3 cellular contexts compared by ENCODE assay signal in genomic region chr10:97580421-97581367, GRCh38.
TF ChIP-seq lines count a peak whose summit lies in the region.

No MANE protein-coding gene starts in this region.

TF ChIP-seq in SK-N-SH, 30 proteins besides CTCF, POLR2A, EP300 and RAD21 (continued from another document):
- no peak for TF ChIP-seq ZBTB33 (IDR thresholded peaks at IDR 0.05; ENCODE audit: borderline replicate concordance, low read depth)
- no peak for TF ChIP-seq EZH2phosphoT487 (IDR thresholded peaks at IDR 0.05; ENCODE audit: borderline replicate concordance, low read depth)
- no peak for TF ChIP-seq GATA2 (CRISPR knock-in tag; IDR thresholded peaks at IDR 0.05)
- no peak for TF ChIP-seq TEAD4 (IDR thresholded peaks at IDR 0.05; ENCODE audit: borderline replicate concordance, insufficient read depth)
- no peak for TF ChIP-seq NFIC (IDR thresholded peaks at IDR 0.05; ENCODE audit: borderline replicate concordance)
- TF ChIP-seq MXI1 (IDR thresholded peaks at IDR 0.05; ENCODE audit: low read depth, low read length): no peak

TF ChIP-seq in SK-N-SH treated with all-trans-retinoic acid at 6 μM for 48 hours, 23 proteins besides CTCF, POLR2A, EP300 and RAD21 (continued from another document):
- TF ChIP-seq, protein P1, sequence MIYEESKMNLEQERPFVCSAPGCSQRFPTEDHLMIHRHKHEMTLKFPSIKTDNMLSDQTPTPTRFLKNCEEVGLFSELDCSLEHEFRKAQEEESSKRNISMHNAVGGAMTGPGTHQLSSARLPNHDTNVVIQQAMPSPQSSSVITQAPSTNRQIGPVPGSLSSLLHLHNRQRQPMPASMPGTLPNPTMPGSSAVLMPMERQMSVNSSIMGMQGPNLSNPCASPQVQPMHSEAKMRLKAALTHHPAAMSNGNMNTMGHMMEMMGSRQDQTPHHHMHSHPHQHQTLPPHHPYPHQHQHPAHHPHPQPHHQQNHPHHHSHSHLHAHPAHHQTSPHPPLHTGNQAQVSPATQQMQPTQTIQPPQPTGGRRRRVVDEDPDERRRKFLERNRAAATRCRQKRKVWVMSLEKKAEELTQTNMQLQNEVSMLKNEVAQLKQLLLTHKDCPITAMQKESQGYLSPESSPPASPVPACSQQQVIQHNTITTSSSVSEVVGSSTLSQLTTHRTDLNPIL (CRISPR knock-in tag; IDR thresholded peaks at IDR 0.05; ENCODE audit: low read depth): no peak
- TF ChIP-seq BACH2 (CRISPR knock-in tag; IDR thresholded peaks at IDR 0.05; ENCODE audit: borderline replicate concordance) (no peak), ZC3H10 (CRISPR knock-in tag; IDR thresholded peaks at IDR 0.05) (no peak), ZNF70 (CRISPR knock-in tag; IDR thresholded peaks at IDR 0.05) (no peak), TCF4 (CRISPR knock-in tag; IDR thresholded peaks at IDR 0.05; ENCODE audit: borderline replicate concordance) (no peak), ZNF8 (CRISPR knock-in tag; IDR thresholded peaks at IDR 0.05) (no peak), ESRRG (CRISPR knock-in tag; IDR thresholded peaks at IDR 0.05) (no peak), RARB (CRISPR knock-in tag; IDR thresholded peaks at IDR 0.05) (no peak), SNAI2 (CRISPR knock-in tag; IDR thresholded peaks at IDR 0.05) (no peak)

TF ChIP-seq in GM23338, 12 proteins besides CTCF, POLR2A, EP300 and RAD21 (continued from another document):
- TF ChIP-seq REST (IDR thresholded peaks at IDR 0.05; ENCODE audit: unreplicated experiment) (no peak), JUNB (IDR thresholded peaks at IDR 0.05; ENCODE audit: unreplicated experiment) (no peak), NANOG (IDR thresholded peaks at IDR 0.05; ENCODE audit: borderline replicate concordance) (no peak), POLR2AphosphoS5 (IDR thresholded peaks at IDR 0.05; ENCODE audit: low read depth) (no peak), ZNF462 (CRISPR knock-in tag; IDR thresholded peaks at IDR 0.05) (no peak), ZNF114 (CRISPR knock-in tag; IDR thresholded peaks at IDR 0.05) (no peak), EZH2 (IDR thresholded peaks at IDR 0.05; ENCODE audit: low read depth, unreplicated experiment) (no peak), STAT1 (IDR thresholded peaks at IDR 0.05; ENCODE audit: unreplicated experiment) (no peak), ZNF331 (CRISPR knock-in tag; IDR thresholded peaks at IDR 0.05; ENCODE audit: low read depth) (no peak)
- TF ChIP-seq, protein P2, sequence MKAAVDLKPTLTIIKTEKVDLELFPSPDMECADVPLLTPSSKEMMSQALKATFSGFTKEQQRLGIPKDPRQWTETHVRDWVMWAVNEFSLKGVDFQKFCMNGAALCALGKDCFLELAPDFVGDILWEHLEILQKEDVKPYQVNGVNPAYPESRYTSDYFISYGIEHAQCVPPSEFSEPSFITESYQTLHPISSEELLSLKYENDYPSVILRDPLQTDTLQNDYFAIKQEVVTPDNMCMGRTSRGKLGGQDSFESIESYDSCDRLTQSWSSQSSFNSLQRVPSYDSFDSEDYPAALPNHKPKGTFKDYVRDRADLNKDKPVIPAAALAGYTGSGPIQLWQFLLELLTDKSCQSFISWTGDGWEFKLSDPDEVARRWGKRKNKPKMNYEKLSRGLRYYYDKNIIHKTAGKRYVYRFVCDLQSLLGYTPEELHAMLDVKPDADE (IDR thresholded peaks at IDR 0.05): no peak
